In genomic region chr16:89197633-89198416, GRCh38 we compare ENCODE assay signal across 1 cellular context.
TF ChIP-seq lines count a peak whose summit lies in the region.

No MANE protein-coding gene starts in this region.

TF ChIP-seq in HepG2, 621 proteins besides CTCF, POLR2A, EP300 and RAD21 (continued from another document and continues in another):
- TF ChIP-seq SNAPC4 (CRISPR knock-in tag; IDR thresholded peaks at IDR 0.05) (peak; percentile 87), SATB2 (CRISPR knock-in tag; IDR thresholded peaks at IDR 0.05) (no peak), RERE (CRISPR knock-in tag; IDR thresholded peaks at IDR 0.05; ENCODE audit: low read depth) (peak; percentile 86), ZZZ3 (CRISPR knock-in tag; IDR thresholded peaks at IDR 0.05; ENCODE audit: borderline replicate concordance) (0 out of 2 replicates have a peak, but pooled peaks have one; percentile 54), ARID3A (IDR thresholded peaks at IDR 0.05; ENCODE audit: low read depth, low read length) (no peak), ZKSCAN1 (IDR thresholded peaks at IDR 0.05; ENCODE audit: low read length) (no peak), HHEX (CRISPR knock-in tag; IDR thresholded peaks at IDR 0.05) (no peak), MEIS2 (CRISPR knock-in tag; IDR thresholded peaks at IDR 0.05) (peak; percentile 58), ZNF777 (CRISPR knock-in tag; IDR thresholded peaks at IDR 0.05) (no peak), HNRNPUL1 (IDR thresholded peaks at IDR 0.05; ENCODE audit: low read depth, low read length) (no peak), HOMEZ (CRISPR knock-in tag; IDR thresholded peaks at IDR 0.05; ENCODE audit: low read depth) (0 out of 2 replicates have a peak, but pooled peaks have one; percentile 10), ZXDC (CRISPR knock-in tag; IDR thresholded peaks at IDR 0.05) (peak; percentile 1; the same call in 1 of the 2 replicates), ZSCAN21 (CRISPR knock-in tag; IDR thresholded peaks at IDR 0.05; ENCODE audit: borderline replicate concordance) (peak; percentile 59), SMC3 (IDR thresholded peaks at IDR 0.05; ENCODE audit: low read length) (no peak), ZFP91 (CRISPR knock-in tag; IDR thresholded peaks at IDR 0.05; ENCODE audit: borderline replicate concordance) (peak; percentile 88; the same call in 1 of the 2 replicates), ZBTB37 (CRISPR knock-in tag; IDR thresholded peaks at IDR 0.05) (peak; percentile 93), ATF6 (CRISPR knock-in tag; conservative IDR thresholded peaks at IDR 0.05) (no peak), ZNF605 (CRISPR knock-in tag; IDR thresholded peaks at IDR 0.05) (peak; percentile 50), SRF (IDR thresholded peaks at IDR 0.05; ENCODE audit: low read depth, low read length) (peak; percentile 19; the same call in 1 of the 2 replicates), HIVEP1 (CRISPR knock-in tag; IDR thresholded peaks at IDR 0.05) (no peak; the same call in none of the 2 replicates), SMYD3 (CRISPR knock-in tag; IDR thresholded peaks at IDR 0.05) (no peak), MLLT10 (CRISPR knock-in tag; IDR thresholded peaks at IDR 0.05) (no peak), BCL3 (CRISPR knock-in tag; IDR thresholded peaks at IDR 0.05) (no peak), DPF2 (CRISPR knock-in tag; IDR thresholded peaks at IDR 0.05; ENCODE audit: borderline replicate concordance, low read depth) (peak; percentile 62; the same call in 1 of the 2 replicates), ATF7 (IDR thresholded peaks at IDR 0.05) (no peak), ATF7 (CRISPR knock-in tag; IDR thresholded peaks at IDR 0.05) (no peak; the same call in 1 of the 2 replicates), ZNF276 (CRISPR knock-in tag; IDR thresholded peaks at IDR 0.05; ENCODE audit: low read depth) (peak; percentile 71; the same call in 1 of the 2 replicates)
